8 cellular contexts compared by ENCODE assay signal in the genomic region with DNA sequence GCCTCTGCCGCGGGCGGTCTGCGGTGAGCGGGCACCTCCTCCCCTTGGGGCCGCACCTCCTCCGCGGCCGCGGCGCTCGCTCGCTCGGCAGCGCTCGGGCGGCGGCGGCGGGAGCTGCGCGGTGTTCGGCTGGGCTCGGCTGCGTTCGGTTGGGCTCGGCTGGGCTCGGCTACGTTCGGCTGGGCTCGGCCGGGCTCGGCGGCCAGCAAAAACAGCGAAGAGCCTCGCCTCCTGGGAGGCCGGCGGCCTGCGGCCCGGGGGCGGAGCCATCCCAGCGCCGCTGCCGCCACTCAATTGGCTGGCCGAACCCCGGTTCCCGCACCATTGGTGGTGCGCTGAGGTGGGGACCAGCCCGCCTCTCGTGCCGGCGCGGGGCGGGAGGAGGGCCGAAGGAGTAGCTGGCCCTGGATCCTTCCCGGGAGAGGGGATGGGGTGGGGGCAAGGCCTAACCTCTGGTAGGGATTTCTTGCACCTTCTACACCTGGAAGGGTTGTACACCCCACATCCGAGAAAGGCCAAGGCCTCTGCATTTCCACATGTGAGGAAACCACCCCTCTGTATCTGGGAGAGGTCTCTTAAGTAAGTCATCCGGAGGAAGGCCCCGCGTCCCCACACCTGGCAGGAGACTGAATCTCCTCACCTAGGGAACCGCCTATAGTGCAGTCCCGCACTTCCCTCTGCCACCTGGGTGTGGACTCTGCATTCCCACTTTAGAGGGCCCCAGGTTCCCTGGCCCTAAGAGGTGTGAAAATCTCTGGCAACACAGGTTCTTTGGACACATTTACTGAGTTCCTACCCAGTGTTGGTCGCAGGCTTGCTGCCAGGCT.
DNase-seq lines count a peak whose midpoint lies in the region; ATAC-seq lines count a peak whose summit lies in the region.

A gene (minus strand): TSS at position 20 of the 827 bp plus-strand sequence. CDS start 1,295 bp downstream, outside the sequence.

- ATAC-seq in GM18861 (IDR thresholded peaks at IDR 0.05; ENCODE audit: unreplicated experiment) (peak; percentile 67), HG03103 (IDR thresholded peaks at IDR 0.05; ENCODE audit: low read depth, unreplicated experiment) (peak; percentile 87)

- H3K27ac ChIP-seq in caudate nucleus (ENCODE audit: low read depth, low read length), result peak within 1 kb of the TSS; percentile 93

- DNase-seq in 8988T (peak; percentile 98), NCI-H2227 (lab: John Stamatoyannopoulos, UW; ENCODE audit: unreplicated experiment) (peak; percentile 91), caudate nucleus (lab: John Stamatoyannopoulos, UW) (peak in 60 of 61 donors; percentile 47 to 95 (median 88)), iris pigment epithelial cell (ENCODE audit: low read depth) (peak; percentile 84), smooth muscle cell of the brain vasculature (ENCODE audit: low read depth, low spot score) (peak; percentile 54)
- peak; percentile 67 for DNase-seq in activated CD4-positive, CD25-positive, alpha-beta regulatory T cell treated with anti-CD3 and anti-CD28 coated beads, Interleukin-2, amount 50 U/mL, for 16 hours (ENCODE audit: low read depth, low spot score)

Comparison
In these comparisons a context has a peak if more than half of its experiments do, and no peak if none do; other contexts are left out.
1. Peak in every context shown above with its lines: DNase-seq, ATAC-seq and H3K27ac ChIP-seq.